1 cellular context compared by ENCODE assay signal in genomic region chr12:9364224-9365176, GRCh38.
A peak's percentile ranks its signal among the peaks of the same experiment; 100 is the strongest.
TF ChIP-seq lines count a peak whose summit lies in the region.

No MANE protein-coding gene starts in this region.

TF ChIP-seq in GM12878, 131 proteins besides CTCF, POLR2A, EP300 and RAD21 (continued from another document and continues in another):
- TF ChIP-seq NFIC (IDR thresholded peaks at IDR 0.05; ENCODE audit: low read depth, low read length), result peak; percentile 93
- peak; percentile 89 for TF ChIP-seq PKNOX1 (IDR thresholded peaks at IDR 0.05)
- TF ChIP-seq JUNB (IDR thresholded peaks at IDR 0.05), result peak; percentile 93
- TF ChIP-seq PBX3 (IDR thresholded peaks at IDR 0.05; ENCODE audit: insufficient replicate concordance, low read depth, low read length), result peak; percentile 63
- TF ChIP-seq CHD1 (IDR thresholded peaks at IDR 0.05; ENCODE audit: low read depth, low read length), result no peak
- TF ChIP-seq PML (IDR thresholded peaks at IDR 0.05; ENCODE audit: low read length), result peak; percentile 98
- TF ChIP-seq MLLT1 (IDR thresholded peaks at IDR 0.05), result peak; percentile 97
- no peak for TF ChIP-seq NKRF (conservative IDR thresholded peaks at IDR 0.05)
- no peak for TF ChIP-seq E2F8 (IDR thresholded peaks at IDR 0.05; ENCODE audit: low read depth, partially characterized antibody)
- TF ChIP-seq E2F4 (IDR thresholded peaks at IDR 0.05; ENCODE audit: low read depth, low read length), result no peak
- no peak for TF ChIP-seq BCLAF1 (IDR thresholded peaks at IDR 0.05)
- TF ChIP-seq BRCA1 (IDR thresholded peaks at IDR 0.05; ENCODE audit: low read depth, low read length), result no peak
- no peak for TF ChIP-seq ZBTB40 (IDR thresholded peaks at IDR 0.05; ENCODE audit: borderline replicate concordance)
- TF ChIP-seq CREB1 (IDR thresholded peaks at IDR 0.05; ENCODE audit: low read depth), result peak; percentile 50
- TF ChIP-seq RELA (IDR thresholded peaks at IDR 0.05; ENCODE audit: borderline replicate concordance, partially characterized antibody), result no peak
- TF ChIP-seq NR2C2 (IDR thresholded peaks at IDR 0.05; ENCODE audit: borderline replicate concordance, control insufficient read depth, insufficient read length, low read depth), result no peak
- TF ChIP-seq EED (IDR thresholded peaks at IDR 0.05; ENCODE audit: low read depth), result peak; percentile 96
- peak; percentile 82 for TF ChIP-seq TBL1XR1 (IDR thresholded peaks at IDR 0.05; ENCODE audit: low read depth, low read length)
- TF ChIP-seq GABPA (IDR thresholded peaks at IDR 0.05; ENCODE audit: low read depth), result 0 out of 2 replicates have a peak, but pooled peaks have one; percentile 7
- TF ChIP-seq ZNF592 (IDR thresholded peaks at IDR 0.05), result no peak
- TF ChIP-seq PAX5 (IDR thresholded peaks at IDR 0.05; ENCODE audit: borderline replicate concordance, low read depth, low read length), result peak; percentile 94
- TF ChIP-seq NFYA (IDR thresholded peaks at IDR 0.05; ENCODE audit: borderline replicate concordance, low read depth, low read length), result no peak
- peak; percentile 58; the same call in 1 of the 2 replicates for TF ChIP-seq SREBF1 (IDR thresholded peaks at IDR 0.05; ENCODE audit: low read length)
- no peak for TF ChIP-seq ZNF622 (IDR thresholded peaks at IDR 0.05)
- no peak for TF ChIP-seq MYC (IDR thresholded peaks at IDR 0.05; ENCODE audit: insufficient read depth, insufficient read length, insufficient replicate concordance, low read length, severe bottlenecking)
- TF ChIP-seq DPF2 (IDR thresholded peaks at IDR 0.05), result peak; percentile 85
- no peak for TF ChIP-seq ELK1 (IDR thresholded peaks at IDR 0.05; ENCODE audit: low read depth, low read length)
- TF ChIP-seq EZH2 (IDR thresholded peaks at IDR 0.05; ENCODE audit: borderline replicate concordance, control insufficient read depth, low read depth, low read length), result 0 out of 2 replicates have a peak, but pooled peaks have one; percentile 43
- no peak for TF ChIP-seq SIN3A (IDR thresholded peaks at IDR 0.05; ENCODE audit: low read depth, low read length)
